Comparison of ENCODE assay signal across 9 cellular contexts in the genomic region with DNA sequence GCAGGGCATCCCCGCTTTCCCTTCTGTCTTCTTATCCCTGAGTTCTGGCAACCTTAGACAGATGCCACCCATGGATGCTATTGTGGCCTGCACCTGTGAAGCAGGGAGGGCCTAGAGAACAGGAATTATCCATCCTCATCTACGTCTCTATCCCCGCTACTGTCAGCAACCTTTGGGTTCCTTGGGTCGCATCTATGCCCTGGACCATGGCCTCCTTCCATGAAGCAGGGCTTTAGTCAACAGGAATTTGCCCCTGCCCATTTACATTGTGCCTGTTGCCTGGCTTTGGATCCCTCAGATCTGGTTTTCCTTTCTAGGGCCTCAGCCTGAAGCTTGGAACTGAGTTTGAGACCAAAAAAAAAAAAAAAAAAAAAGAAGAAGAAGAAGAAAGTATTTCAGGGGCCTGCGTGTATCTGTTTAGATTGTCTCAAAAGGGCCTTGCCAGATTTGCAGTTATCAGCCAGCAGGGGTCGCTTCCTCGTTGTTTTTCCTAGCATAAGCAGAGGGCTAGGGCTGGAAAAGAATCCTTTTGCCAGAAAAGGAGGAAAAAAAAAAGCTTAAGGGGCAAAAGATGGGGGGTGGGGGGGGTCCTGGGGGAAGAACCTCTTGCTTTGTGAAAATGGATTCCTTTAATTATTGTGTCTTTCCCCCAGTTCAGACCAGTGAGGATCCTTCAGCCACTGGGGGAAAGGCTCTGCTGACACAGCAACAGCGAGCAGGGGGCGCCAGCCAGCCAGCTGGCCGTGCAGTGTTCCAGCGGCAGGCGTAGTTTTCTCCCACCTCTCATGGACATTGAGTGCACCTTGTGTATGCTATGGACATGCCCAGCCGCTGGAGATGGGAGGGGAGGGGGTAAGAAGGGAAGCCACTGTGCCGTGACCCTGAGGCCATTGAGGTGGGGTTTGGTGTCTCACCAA.
A peak's percentile ranks its signal among the peaks of the same experiment; 100 is the strongest.
DNase-seq lines count a peak whose midpoint lies in the region; ATAC-seq and TF ChIP-seq lines count a peak whose summit lies in the region.
"Had no signal": no experiment of that assay in that cellular context is flagged by ENCODE, and none has a peak within 500 bp of the region (broad histone marks: within the 10 kb centered on the region; RNA-seq: fewer than 3 reads in every experiment).

No MANE protein-coding gene starts in this region.

- ATAC-seq in upper lobe of right lung, result peak; percentile 80
- no peak for ATAC-seq in GM18502 (IDR thresholded peaks at IDR 0.05; ENCODE audit: poor library complexity, unreplicated experiment)
- no peak for ATAC-seq in activated naive CD4-positive, alpha-beta T cell treated with anti-CD3 and anti-CD28 coated beads, Interleukin-2, amount 50 U/mL, for 72 hours

- in situ Hi-C loops in brain microvascular endothelial cell (cut with HindIII; ENCODE audit: low pct_ligation_motif_present, low sequenced_read_pairs), result no loop called here

- H3K27me3 Mint-ChIP-seq in activated CD4-positive, alpha-beta T cell treated with anti-CD3 and anti-CD28 coated beads, Interleukin-2, amount 10 ng/mL, durations not matched to agents 24 days and 14 days, result peaks cover 2% of the 10 kb centered on the region

- H3K36me3 Mint-ChIP-seq in activated CD4-positive, alpha-beta T cell treated with anti-CD3 and anti-CD28 coated beads, Interleukin-2, amount 10 ng/mL, durations not matched to agents 24 days and 14 days (ENCODE audit: low read depth), result no peaks in the 10 kb centered on the region
- peaks cover 0 to 14% of the 10 kb centered on the region in 2 donors for H3K36me3 Mint-ChIP-seq in activated naive CD4-positive, alpha-beta T cell treated with anti-CD3 and anti-CD28 coated beads, Interleukin-2, amount 50 U/mL, for 72 hours
- H3K36me3 Mint-ChIP-seq: activated naive CD8-positive, alpha-beta T cell treated with anti-CD3 and anti-CD28 coated beads, Interleukin-2, amount 10 ng/mL, durations not matched to agents 7 days and 5 days had no signal

- H3K9me3 ChIP-seq in upper lobe of right lung, result no peaks in the 10 kb centered on the region

- TF ChIP-seq CTCF in brain microvascular endothelial cell (IDR thresholded peaks at IDR 0.05; ENCODE audit: low read depth, low read length, missing control alignments), result peak; percentile 73
- TF ChIP-seq CTCF in upper lobe of right lung (IDR thresholded peaks at IDR 0.05), result peak; percentile 62

- no peak overlapping the region for H3K27ac Mint-ChIP-seq in activated CD4-positive, alpha-beta T cell treated with anti-CD3 and anti-CD28 coated beads, Interleukin-2, amount 10 ng/mL, durations not matched to agents 24 days and 14 days
- no peak overlapping the region for H3K27ac Mint-ChIP-seq in activated naive CD4-positive, alpha-beta T cell treated with anti-CD3 and anti-CD28 coated beads, Interleukin-2, amount 50 U/mL, for 72 hours
- H3K27ac Mint-ChIP-seq: activated naive CD8-positive, alpha-beta T cell treated with anti-CD3 and anti-CD28 coated beads, Interleukin-2, amount 10 ng/mL, durations not matched to agents 7 days and 5 days had no signal

- DNase-seq in activated CD4-positive, alpha-beta T cell treated with anti-CD3 and anti-CD28 coated beads, Interleukin-2, amount 10 ng/mL, durations not matched to agents 24 days and 14 days, result peak; percentile 70
- DNase-seq in activated CD4-positive, alpha-beta T cell treated with anti-CD3 and anti-CD28 coated beads for 4 hours, result no peak
- DNase-seq in NCI-H2227 (lab: John Stamatoyannopoulos, UW; ENCODE audit: unreplicated experiment) (peak; percentile 31), brain microvascular endothelial cell (peak; percentile 57), left kidney (ENCODE audit: low read depth, low spot score) (peak; percentile 86), upper lobe of right lung (peak; percentile 67)
- DNase-seq in activated naive CD4-positive, alpha-beta T cell treated with anti-CD3 and anti-CD28 coated beads, Interleukin-2, amount 50 U/mL, for 72 hours (ENCODE audit: low spot score in 2 of 2), result no peak
- DNase-seq: activated naive CD8-positive, alpha-beta T cell treated with anti-CD3 and anti-CD28 coated beads, Interleukin-2, amount 10 ng/mL, durations not matched to agents 7 days and 5 days had no signal

- H3K27ac ChIP-seq in brain microvascular endothelial cell (no peak overlapping the region), upper lobe of right lung (no peak overlapping the region)

- intact Hi-C loops in activated CD4-positive, alpha-beta T cell treated with anti-CD3 and anti-CD28 coated beads, Interleukin-2, amount 10 ng/mL, durations not matched to agents 24 days and 14 days (cut with micrococcal nuclease), result loop anchor here (1.0 kb wide), 1 partner anchor 143 kb away; no protein-coding TSS in a partner anchor
- intact Hi-C loops in upper lobe of right lung (cut with DNase I), result no loop called here

- H3K36me3 ChIP-seq in brain microvascular endothelial cell (replicated peaks), result no peaks in the 10 kb centered on the region
- no peaks in the 10 kb centered on the region for H3K36me3 ChIP-seq in upper lobe of right lung

- H3K4me3 ChIP-seq in brain microvascular endothelial cell (ENCODE audit: low read depth, low read length), result no peak overlapping the region
- H3K4me3 ChIP-seq in upper lobe of right lung, result no peak overlapping the region

- no peaks in the 10 kb centered on the region for H3K4me1 Mint-ChIP-seq in activated CD4-positive, alpha-beta T cell treated with anti-CD3 and anti-CD28 coated beads, Interleukin-2, amount 10 ng/mL, durations not matched to agents 24 days and 14 days
- H3K4me1 Mint-ChIP-seq: activated naive CD8-positive, alpha-beta T cell treated with anti-CD3 and anti-CD28 coated beads, Interleukin-2, amount 10 ng/mL, durations not matched to agents 7 days and 5 days had no signal

- H3K9me3 Mint-ChIP-seq in activated CD4-positive, alpha-beta T cell treated with anti-CD3 and anti-CD28 coated beads, Interleukin-2, amount 10 ng/mL, durations not matched to agents 24 days and 14 days, result no peaks in the 10 kb centered on the region
- H3K9me3 Mint-ChIP-seq in activated naive CD4-positive, alpha-beta T cell treated with anti-CD3 and anti-CD28 coated beads, Interleukin-2, amount 50 U/mL, for 72 hours, result peaks cover 11 to 15% of the 10 kb centered on the region in 2 donors
- H3K9me3 Mint-ChIP-seq: activated naive CD8-positive, alpha-beta T cell treated with anti-CD3 and anti-CD28 coated beads, Interleukin-2, amount 10 ng/mL, durations not matched to agents 7 days and 5 days had no signal

- no peak overlapping the region for H3K4me3 Mint-ChIP-seq in activated CD4-positive, alpha-beta T cell treated with anti-CD3 and anti-CD28 coated beads, Interleukin-2, amount 10 ng/mL, durations not matched to agents 24 days and 14 days
- H3K4me3 Mint-ChIP-seq: activated naive CD8-positive, alpha-beta T cell treated with anti-CD3 and anti-CD28 coated beads, Interleukin-2, amount 10 ng/mL, durations not matched to agents 7 days and 5 days had no signal

- no peaks in the 10 kb centered on the region for H3K27me3 ChIP-seq in brain microvascular endothelial cell (replicated peaks)
- H3K27me3 ChIP-seq in upper lobe of right lung, result no peaks in the 10 kb centered on the region

- H3K4me1 ChIP-seq in upper lobe of right lung, result no peaks in the 10 kb centered on the region

Comparison
In these comparisons a context has a peak if more than half of its experiments do, and no peak if none do; other contexts are left out.
1. DNase-seq: peak in activated CD4-positive, alpha-beta T cell treated with anti-CD3 and anti-CD28 coated beads, Interleukin-2, amount 10 ng/mL, durations not matched to agents 24 days and 14 days (single experiment), NCI-H2227 (single experiment), brain microvascular endothelial cell (single experiment), left kidney (single experiment) and upper lobe of right lung (single experiment); none in activated CD4-positive, alpha-beta T cell treated with anti-CD3 and anti-CD28 coated beads for 4 hours (0 of 2) and activated naive CD4-positive, alpha-beta T cell treated with anti-CD3 and anti-CD28 coated beads, Interleukin-2, amount 50 U/mL, for 72 hours (0 of 2).